In genomic region chr17:781920-782731, GRCh38 we compare ENCODE assay signal across 8 cellular contexts. TPM values are rescaled to one million over a fixed set of nuclear protein-coding genes. Genes with fewer than 3 reads are reported as not detected.
DNase-seq lines count a peak whose midpoint lies in the region; ATAC-seq and TF ChIP-seq lines count a peak whose summit lies in the region.

A gene with protein sequence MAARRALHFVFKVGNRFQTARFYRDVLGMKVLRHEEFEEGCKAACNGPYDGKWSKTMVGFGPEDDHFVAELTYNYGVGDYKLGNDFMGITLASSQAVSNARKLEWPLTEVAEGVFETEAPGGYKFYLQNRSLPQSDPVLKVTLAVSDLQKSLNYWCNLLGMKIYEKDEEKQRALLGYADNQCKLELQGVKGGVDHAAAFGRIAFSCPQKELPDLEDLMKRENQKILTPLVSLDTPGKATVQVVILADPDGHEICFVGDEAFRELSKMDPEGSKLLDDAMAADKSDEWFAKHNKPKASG (minus strand): TSS chr17:782280. CDS start chr17:782255, 25 bp downstream.
A gene with protein sequence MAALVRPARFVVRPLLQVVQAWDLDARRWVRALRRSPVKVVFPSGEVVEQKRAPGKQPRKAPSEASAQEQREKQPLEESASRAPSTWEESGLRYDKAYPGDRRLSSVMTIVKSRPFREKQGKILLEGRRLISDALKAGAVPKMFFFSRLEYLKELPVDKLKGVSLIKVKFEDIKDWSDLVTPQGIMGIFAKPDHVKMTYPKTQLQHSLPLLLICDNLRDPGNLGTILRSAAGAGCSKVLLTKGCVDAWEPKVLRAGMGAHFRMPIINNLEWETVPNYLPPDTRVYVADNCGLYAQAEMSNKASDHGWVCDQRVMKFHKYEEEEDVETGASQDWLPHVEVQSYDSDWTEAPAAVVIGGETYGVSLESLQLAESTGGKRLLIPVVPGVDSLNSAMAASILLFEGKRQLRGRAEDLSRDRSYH (plus strand): TSS chr17:782353. CDS start chr17:782379, 26 bp downstream.

- no peak within 1 kb of the TSS for H2BK12ac ChIP-seq in trophoblast cell (ENCODE audit: low read length)

- peak; percentile 79 for ATAC-seq in HG02588 (IDR thresholded peaks at IDR 0.05; ENCODE audit: unreplicated experiment)

- peak within 1 kb of the TSS; percentile 57 for H4K12ac ChIP-seq in trophoblast cell (ENCODE audit: low read depth, low read length)

- H4K91ac ChIP-seq in trophoblast cell (ENCODE audit: low read depth, low read length), result peak within 1 kb of the TSS; percentile 83

- H3K27me3 ChIP-seq in cardiac muscle cell (no peaks in the 10 kb centered on the region), trophoblast cell (ENCODE audit: insufficient read depth, low read length) (no peaks in the 10 kb centered on the region), tibial nerve (no peaks in the 10 kb centered on the region)

- H3K4ac ChIP-seq in trophoblast cell (ENCODE audit: low read depth, low read length), result peak within 1 kb of the TSS; percentile 85

- TF ChIP-seq EP300 in tibial nerve (IDR thresholded peaks at IDR 0.05), result peak in 1 of 2 donors; percentile 99

- H3K27ac ChIP-seq in cardiac muscle cell, result peak within 1 kb of the TSS; percentile 85
- peak within 1 kb of the TSS; percentile 39 for H3K27ac ChIP-seq in trophoblast cell (ENCODE audit: low read depth, low read length)
- H3K27ac ChIP-seq in tibial nerve, result peak within 1 kb of the TSS; percentile 48 to 93 (median 87)

- no CpG with 5 or more reads among the region's 80 CpGs for WGBS in trophoblast cell (ENCODE audit: extremely low coverage, insufficient coverage, insufficient read length)
- WGBS in tibial nerve, 2 donors, result 0 to 1% methylated on average over 32 to 62 of the region's 80 CpGs

- TF ChIP-seq CTCF in GM10248 (IDR thresholded peaks at IDR 0.05; ENCODE audit: control extremely low read depth, extremely low read depth, low read depth, missing control alignments) (no peak), cardiac muscle cell (IDR thresholded peaks at IDR 0.05; ENCODE audit: low read depth, low read length) (no peak), tibial nerve (IDR thresholded peaks at IDR 0.05) (peak in 3 of 5 experiments; percentile 22 to 74 (median 70))

- H2AK5ac ChIP-seq in trophoblast cell (ENCODE audit: low read length), result peak within 1 kb of the TSS; percentile 37

- peak within 1 kb of the TSS; percentile 78 for H3K9ac ChIP-seq in trophoblast cell (ENCODE audit: low read length)

- H3K9me3 ChIP-seq in cardiac muscle cell (ENCODE audit: low read depth) (no peaks in the 10 kb centered on the region), trophoblast cell (ENCODE audit: insufficient read depth, low read depth, low read length) (no peaks in the 10 kb centered on the region), tibial nerve (no peaks in the 10 kb centered on the region)

- peak within 1 kb of the TSS; percentile 34 for H2BK120ac ChIP-seq in trophoblast cell (ENCODE audit: insufficient read depth, low read length, poor library complexity)

- peaks cover 4% of the 10 kb centered on the region for H3K79me2 ChIP-seq in trophoblast cell (ENCODE audit: control insufficient read depth, insufficient read depth, low read length, poor library complexity)

- H3K4me1 ChIP-seq in cardiac muscle cell (ENCODE audit: low read depth) (peaks cover 7% of the 10 kb centered on the region), trophoblast cell (ENCODE audit: control insufficient read depth in 1 of 2, insufficient read depth in 2 of 2, low read length in 2 of 2) (peaks cover 2 to 5% of the 10 kb centered on the region in 2 experiments), tibial nerve (peaks cover 0 to 34% (median 16%) of the 10 kb centered on the region in 4 donors)

- H3K18ac ChIP-seq in trophoblast cell (ENCODE audit: low read length), result peak within 1 kb of the TSS; percentile 81

- H4K8ac ChIP-seq in trophoblast cell (ENCODE audit: low read depth, low read length), result peak within 1 kb of the TSS; percentile 59

- peak within 1 kb of the TSS; percentile 94 for H3K4me2 ChIP-seq in trophoblast cell (ENCODE audit: low read length)

- peak within 1 kb of the TSS; percentile 71 for H3K14ac ChIP-seq in trophoblast cell (ENCODE audit: low read length)

- H3K36me3 ChIP-seq in cardiac muscle cell (peaks cover 13% of the 10 kb centered on the region), trophoblast cell (ENCODE audit: control insufficient read depth in 1 of 2, insufficient read depth in 2 of 2, low read length in 2 of 2) (peaks cover 9 to 22% of the 10 kb centered on the region in 2 experiments), tibial nerve (peaks cover 0 to 31% (median 15%) of the 10 kb centered on the region in 3 donors)

- TF ChIP-seq POLR2A in tibial nerve (IDR thresholded peaks at IDR 0.05), result peak; percentile 66 to 77

- no peak within 1 kb of the TSS for H3K23ac ChIP-seq in trophoblast cell (ENCODE audit: low read length)

- peak within 1 kb of the TSS; percentile 60 for H2BK5ac ChIP-seq in trophoblast cell (ENCODE audit: low read depth, low read length, poor library complexity)

- peaks cover 4% of the 10 kb centered on the region for H3K79me1 ChIP-seq in trophoblast cell (ENCODE audit: low read length)

- CTCF ChIA-PET in GM10248 (lab: Yijun Ruan, JAX), result interaction anchor here (1.0 to 3.4 kb wide), 8 partner anchors 11 to 217 kb away, joined by 3 to 15 read pairs (median 4); partner anchors contain the start of genes GEMIN4 and TIMM22

- POLR2A ChIA-PET in GM10248 (lab: Yijun Ruan, JAX), result interaction anchor here (0.6 kb wide), 1 partner anchor 39 kb away, joined by 3 read pairs; no protein-coding TSS in a partner anchor

- H3K4me3 ChIP-seq in cardiac muscle cell (peak within 1 kb of the TSS; percentile 76), trophoblast cell (ENCODE audit: low read depth, low read length) (peak within 1 kb of the TSS; percentile 92), tibial nerve (peak within 1 kb of the TSS; percentile 61 to 93 (median 89))

- peak; percentile 98 for DNase-seq in GM10248 (ENCODE audit: extremely low spot score)
- DNase-seq in NCI-H1092 (lab: John Stamatoyannopoulos, UW), result peak; percentile 76
- peak; percentile 44 to 81 for DNase-seq in SW 1271 (lab: John Stamatoyannopoulos, UW)
- peak; percentile 84 for DNase-seq in activated naive CD8-positive, alpha-beta T cell treated with anti-CD3 and anti-CD28 coated beads, Interleukin-2, amount 50 U/mL, for 16 hours (ENCODE audit: low read depth, low spot score)
- DNase-seq in cardiac muscle cell (ENCODE audit: low read depth in 1 of 2, low spot score in 1 of 2), result peak; percentile 91 to 92
- DNase-seq in trophoblast cell, result peak; percentile 92 to 96
- peak; percentile 94 to 95 for DNase-seq in tibial nerve (ENCODE audit: low spot score in 2 of 2)

- peak within 1 kb of the TSS; percentile 71 for H2AFZ ChIP-seq in trophoblast cell (ENCODE audit: insufficient read depth, low read length, poor library complexity)

RNA-seq across cellular contexts. Expression of the first gene that starts in this region (rescaled TPM):
- total RNA-seq in cardiac muscle cell (85.3 and 151 TPM in 2 replicates), tibial nerve (10 to 100 TPM; 28.6 to 53.7 (median 37.0) TPM)
- 76.8 and 83.7 TPM in 2 replicates for polyA plus RNA-seq in cardiac muscle cell
- polyA plus RNA-seq in trophoblast cell (2013), result 35.3 and 36.5 TPM in 2 replicates

RNA-seq across cellular contexts. Expression of the second gene that starts in this region (rescaled TPM):
- total RNA-seq in cardiac muscle cell (24.8 and 26.4 TPM in 2 replicates), tibial nerve (10 to 100 TPM; 18.6 to 29.1 (median 24.8) TPM)
- 28.1 and 35.7 TPM in 2 replicates for polyA plus RNA-seq in cardiac muscle cell
- polyA plus RNA-seq in trophoblast cell (2013), result 9.8 and 11.1 TPM in 2 replicates

Comparison
In these comparisons a context has a peak if more than half of its experiments do, and no peak if none do; other contexts are left out.
1. Peak in every context shown above with its lines: DNase-seq, ATAC-seq, H3K4me3 ChIP-seq and H3K27ac ChIP-seq.
2. CTCF ChIP-seq: peak in tibial nerve (3 of 5); none in GM10248 (single experiment) and cardiac muscle cell (single experiment).